15 cellular contexts compared by ENCODE assay signal in the genomic region with DNA sequence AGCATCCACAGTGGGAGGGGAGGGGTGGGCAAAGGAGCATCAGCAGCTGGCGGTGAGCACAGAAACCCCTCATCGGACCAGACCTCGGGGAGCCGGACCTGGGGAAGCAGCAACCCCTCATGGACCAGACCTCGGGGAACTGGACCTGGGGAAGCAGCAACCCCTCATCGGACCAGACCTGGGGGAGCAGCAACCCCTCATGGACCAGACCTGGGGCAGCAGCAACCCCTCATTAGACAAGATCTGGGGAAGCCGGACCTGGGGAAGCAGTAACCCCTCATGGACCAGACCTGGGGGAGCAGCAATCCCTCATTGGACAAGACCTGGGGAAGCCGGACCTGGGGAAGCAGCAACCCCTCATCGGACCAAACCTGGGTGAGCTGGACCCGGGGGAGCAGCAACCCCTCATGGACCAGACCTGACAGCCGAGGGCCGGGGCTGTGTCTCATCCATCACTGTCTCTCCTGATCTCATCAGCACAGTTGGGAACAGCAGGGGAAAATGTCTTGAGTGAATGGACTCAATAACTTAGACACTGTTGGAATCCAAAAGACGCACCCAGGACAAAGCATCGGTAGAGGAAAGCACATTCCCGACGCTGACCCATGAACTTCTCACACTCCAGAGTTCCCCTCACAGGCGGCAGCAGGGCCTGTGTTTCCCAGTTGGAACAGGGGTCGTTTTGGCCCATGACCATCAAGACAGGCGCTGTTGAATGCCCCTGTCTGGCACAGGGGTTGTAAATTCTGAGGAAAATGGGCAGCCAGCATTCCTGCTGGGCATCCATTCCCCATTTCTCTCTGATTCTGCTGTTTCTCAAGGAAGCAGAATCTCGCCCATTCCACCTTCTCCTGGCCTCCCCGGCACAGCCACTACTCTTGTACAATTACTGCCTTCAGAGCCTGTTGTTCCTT.
DNase-seq lines count a peak whose midpoint lies in the region; ATAC-seq and TF ChIP-seq lines count a peak whose summit lies in the region.
"Had no signal": no experiment of that assay in that cellular context is flagged by ENCODE, and none has a peak within 500 bp of the region (broad histone marks: within the 10 kb centered on the region; RNA-seq: fewer than 3 reads in every experiment).

No MANE protein-coding gene starts in this region.

- H2AFZ ChIP-seq in H9 (ENCODE audit: low read length) (no peak overlapping the region), neuronal stem cell (ENCODE audit: low read length) (no peak overlapping the region)

- no peak overlapping the region for H2BK20ac ChIP-seq in H9 (ENCODE audit: low read depth, low read length, poor library complexity, severe bottlenecking)

- H4K91ac ChIP-seq in H9 (ENCODE audit: insufficient read length, low read depth, low read length), result no peak overlapping the region
- H4K91ac ChIP-seq in neuronal stem cell (ENCODE audit: low read depth, low read length, poor library complexity), result no peak overlapping the region

- no peak for TF ChIP-seq POLR2A in GM18505 (IDR thresholded peaks at IDR 0.05; ENCODE audit: borderline replicate concordance, extremely low read depth, insufficient read depth, insufficient read length)

- H3K18ac ChIP-seq in H9 (ENCODE audit: insufficient read length, low read depth, low read length), result peak overlapping the region; percentile 40
- peak overlapping the region; percentile 57 for H3K18ac ChIP-seq in neuronal stem cell (ENCODE audit: low read length)

- H2BK15ac ChIP-seq in H9 (ENCODE audit: low read depth, low read length) (no peak overlapping the region), neuronal stem cell (ENCODE audit: low read length) (no peak overlapping the region)

- H3K9ac ChIP-seq in H9 (ENCODE audit: extremely low read depth, insufficient read length, low read length), result no peak overlapping the region
- H3K9ac ChIP-seq in neuronal stem cell (ENCODE audit: low read depth, low read length, poor library complexity), result no peak overlapping the region

- H2BK12ac ChIP-seq in H9 (ENCODE audit: insufficient read length, low read depth, low read length), result no peak overlapping the region
- H2BK12ac ChIP-seq in neuronal stem cell (ENCODE audit: low read length), result no peak overlapping the region

- H4K8ac ChIP-seq in H9 (replicated peaks; ENCODE audit: insufficient read length, low read depth, low read length) (no peak overlapping the region), neuronal stem cell (ENCODE audit: low read depth, low read length) (no peak overlapping the region)

- H3K9me3 ChIP-seq in H9 (ENCODE audit: control insufficient read depth, low read depth, low read length), result no peaks in the 10 kb centered on the region
- no peaks in the 10 kb centered on the region for H3K9me3 ChIP-seq in ectodermal cell (ENCODE audit: control insufficient read depth, low read length)
- H3K9me3 ChIP-seq in neuronal stem cell (replicated peaks in 1 of 2; ENCODE audit: control insufficient read depth in 2 of 2, insufficient read depth in 1 of 2, low read depth in 1 of 2, low read length in 2 of 2), result no peaks in the 10 kb centered on the region
- H3K9me3 ChIP-seq: A549, Caco-2 had no signal

- no peak for ATAC-seq in GM18505 (IDR thresholded peaks at IDR 0.05; ENCODE audit: unreplicated experiment)
- ATAC-seq: A549 had no signal

- DNase-seq in H9 (no peak), neuronal stem cell (ENCODE audit: low spot score) (no peak), NCI-H345 (lab: John Stamatoyannopoulos, UW) (no peak), progenitor cell of endocrine pancreas (ENCODE audit: low spot score, unreplicated experiment) (no peak)
- DNase-seq: BE2C; Caco-2; CD8-positive, alpha-beta memory T cell; DND-41; GDM1; HCEC 1CT; HFFc6 had no signal

- H3K27ac Mint-ChIP-seq in H9 (no peak overlapping the region; a peak in 1 of 7 replicates), progenitor cell of endocrine pancreas (no peak overlapping the region)
- H3K27ac Mint-ChIP-seq: HFFc6 had no signal

- H2BK5ac ChIP-seq in H9 (ENCODE audit: insufficient read length, low read length), result no peak overlapping the region
- no peak overlapping the region for H2BK5ac ChIP-seq in neuronal stem cell (ENCODE audit: low read length)

- H2AK5ac ChIP-seq in H9 (ENCODE audit: insufficient read length, low read length), result no peak overlapping the region
- H2AK5ac ChIP-seq in neuronal stem cell (ENCODE audit: low read depth, low read length), result peak overlapping the region; percentile 44

- H4K20me1 ChIP-seq in H9 (ENCODE audit: control insufficient read depth, insufficient read depth, insufficient read length), result no peaks in the 10 kb centered on the region

- no peaks in the 10 kb centered on the region for H3K27me3 ChIP-seq in H9 (ENCODE audit: insufficient read depth, low read length)
- H3K27me3 ChIP-seq in ectodermal cell (ENCODE audit: control insufficient read depth, insufficient read depth, low read length, poor library complexity, severe bottlenecking), result no peaks in the 10 kb centered on the region
- H3K27me3 ChIP-seq in neuronal stem cell (ENCODE audit: control insufficient read depth in 3 of 3, insufficient read depth in 3 of 3, low read depth in 1 of 3, low read length in 3 of 3), result no peaks in the 10 kb centered on the region
- H3K27me3 ChIP-seq: BE2C had no signal

- H3K27ac ChIP-seq in H9 (ENCODE audit: insufficient read length, low read depth, low read length) (no peak overlapping the region), ectodermal cell (ENCODE audit: insufficient read depth, low read depth, low read length, poor library complexity, severe bottlenecking) (peak overlapping the region; percentile 36), neuronal stem cell (replicated peaks; ENCODE audit: low read length) (no peak overlapping the region)
- H3K27ac ChIP-seq: HL-60 had no signal

- H3K4me3 ChIP-seq in ectodermal cell (ENCODE audit: insufficient read depth, low read depth, low read length), result no peak overlapping the region
- H3K4me3 ChIP-seq in neuronal stem cell (ENCODE audit: low read length in 2 of 2), result no peak overlapping the region
- H3K4me3 ChIP-seq: A549 had no signal

- no peak overlapping the region for H4K5ac ChIP-seq in H9 (ENCODE audit: insufficient read length, low read depth, low read length)

- H3K56ac ChIP-seq in H9 (ENCODE audit: insufficient read length, low read depth, low read length), result no peak overlapping the region

- H3K79me1 ChIP-seq in H9 (ENCODE audit: insufficient read depth, low read depth, low read length, poor library complexity, severe bottlenecking), result no peaks in the 10 kb centered on the region
- no peaks in the 10 kb centered on the region for H3K79me1 ChIP-seq in neuronal stem cell (ENCODE audit: low read depth, low read length)

- no peak for TF ChIP-seq CTCF in H9 (conservative IDR thresholded peaks at IDR 0.05)
- TF ChIP-seq CTCF in progenitor cell of endocrine pancreas (IDR thresholded peaks at IDR 0.05; ENCODE audit: unreplicated experiment), result no peak

- H3K4me2 ChIP-seq in H9 (ENCODE audit: insufficient read depth, insufficient read length, low read length) (no peak overlapping the region), neuronal stem cell (ENCODE audit: insufficient read depth, low read length, poor library complexity, severe bottlenecking) (no peak overlapping the region)
- H3K4me2 ChIP-seq: A549 had no signal

- H3T11ph ChIP-seq in H9 (ENCODE audit: low read length), result no peak overlapping the region

- H3K27me3 Mint-ChIP-seq in H9 (ENCODE audit: low read depth), result peaks cover 10% of the 10 kb centered on the region
- H3K27me3 Mint-ChIP-seq in progenitor cell of endocrine pancreas, result peaks cover 66% of the 10 kb centered on the region

- H3K36me3 ChIP-seq in ectodermal cell (ENCODE audit: control insufficient read depth, insufficient read depth, low read length) (no peaks in the 10 kb centered on the region), neuronal stem cell (replicated peaks in 1 of 2; ENCODE audit: control insufficient read depth in 2 of 2, insufficient read depth in 2 of 2, low read length in 2 of 2) (no peaks in the 10 kb centered on the region)
- H3K36me3 ChIP-seq: BE2C had no signal

- H3K79me2 ChIP-seq in H9 (ENCODE audit: insufficient read depth, low read length), result no peaks in the 10 kb centered on the region

- H3K4me1 ChIP-seq in H9 (ENCODE audit: insufficient read depth, low read length) (no peaks in the 10 kb centered on the region; the same call in 1 of the 2 replicates), ectodermal cell (ENCODE audit: control insufficient read depth, insufficient read depth, low read length) (peaks cover 26% of the 10 kb centered on the region), neuronal stem cell (ENCODE audit: control insufficient read depth in 2 of 2, insufficient read depth in 1 of 2, low read depth in 1 of 2, low read length in 2 of 2) (peaks cover 0 to 19% of the 10 kb centered on the region in 2 donors)
- H3K4me1 ChIP-seq: BE2C, Caco-2 had no signal

- H2BK120ac ChIP-seq in H9 (ENCODE audit: low read depth, low read length, poor library complexity, severe bottlenecking), result no peak overlapping the region
- no peak overlapping the region for H2BK120ac ChIP-seq in neuronal stem cell (ENCODE audit: low read depth, low read length)

- no CpG with 5 or more reads among the region's 21 CpGs for WGBS in H9 (ENCODE audit: extremely low coverage, insufficient read length, low lambda C conversion rate)
- 87 to 88% methylated on average over 21 of the region's 21 CpGs for WGBS in ectodermal cell, 2 experiments
- no CpG with 5 or more reads among the region's 21 CpGs for WGBS in neuronal stem cell (ENCODE audit: extremely low coverage in 2 of 2, insufficient read length in 2 of 2, insufficient replicate concordance in 1 of 2), 2 donors

- peaks cover 0 to 8% of the 10 kb centered on the region in 2 experiments; a peak in 1 of 5 replicates for H3K9me3 Mint-ChIP-seq in H9
- H3K9me3 Mint-ChIP-seq in progenitor cell of endocrine pancreas (ENCODE audit: low read depth), result no peaks in the 10 kb centered on the region

- no peak overlapping the region for H3K14ac ChIP-seq in H9 (ENCODE audit: insufficient read depth, low read length)
- H3K14ac ChIP-seq in neuronal stem cell (ENCODE audit: low read length), result no peak overlapping the region

- H3K4ac ChIP-seq in H9 (ENCODE audit: low read depth, low read length), result no peak overlapping the region
- H3K4ac ChIP-seq in neuronal stem cell (ENCODE audit: low read length), result no peak overlapping the region

- H3K23me2 ChIP-seq in H9 (ENCODE audit: insufficient read length, low read depth, low read length, poor library complexity, severe bottlenecking), result no peaks in the 10 kb centered on the region

- H3K36me3 Mint-ChIP-seq in H9 (ENCODE audit: insufficient read depth in 1 of 3, low read depth in 3 of 3), result peaks cover 0 to 1% (median 0%) of the 10 kb centered on the region in 3 experiments; a peak in 1 of 7 replicates
- no peaks in the 10 kb centered on the region for H3K36me3 Mint-ChIP-seq in progenitor cell of endocrine pancreas (ENCODE audit: insufficient read depth)
- H3K36me3 Mint-ChIP-seq: CD8-positive, alpha-beta memory T cell had no signal

- H3K4me3 Mint-ChIP-seq in H9 (no peak overlapping the region), progenitor cell of endocrine pancreas (ENCODE audit: low read depth) (no peak overlapping the region)
- H3K4me3 Mint-ChIP-seq: CD8-positive, alpha-beta memory T cell; HFFc6 had no signal

- peaks cover 14 to 31% of the 10 kb centered on the region in 2 experiments for H3K4me1 Mint-ChIP-seq in H9
- peaks cover 4% of the 10 kb centered on the region for H3K4me1 Mint-ChIP-seq in progenitor cell of endocrine pancreas (ENCODE audit: low read depth)

- H3K23ac ChIP-seq in H9 (ENCODE audit: insufficient read length, low read depth, low read length) (no peak overlapping the region), neuronal stem cell (ENCODE audit: low read depth, low read length, poor library complexity) (no peak overlapping the region)
